ENCODE assay signal across 18 cellular contexts in genomic region chr12:25102402-25102801, GRCh38.
"Had no signal": no experiment of that assay in that cellular context is flagged by ENCODE, and none has a peak within 500 bp of the region (broad histone marks: within the 10 kb centered on the region; RNA-seq: fewer than 3 reads in every experiment).

No MANE protein-coding gene starts in this region.

- H3K4me3 Mint-ChIP-seq: activated CD8-positive, alpha-beta T cell treated with anti-CD3 and anti-CD28 coated beads, Interleukin-2, amount 10 ng/mL, durations not matched to agents 7 days and 5 days; activated naive CD8-positive, alpha-beta T cell; natural killer cell treated with Interleukin-12 subunit alpha and Interleukin-12 subunit beta and Interleukin-15 and Interleukin-18, amount 100 ng/mL, for 72 hours had no signal

- H3K27me3 Mint-ChIP-seq: activated naive CD8-positive, alpha-beta T cell; natural killer cell treated with Interleukin-12 subunit alpha and Interleukin-12 subunit beta and Interleukin-15 and Interleukin-18, amount 100 ng/mL, for 72 hours had no signal

- H3K36me3 Mint-ChIP-seq: natural killer cell treated with Interleukin-12 subunit alpha and Interleukin-12 subunit beta and Interleukin-15 and Interleukin-18, amount 100 ng/mL, for 72 hours had no signal

- H3K9me3 ChIP-seq: left ventricle myocardium inferior, prostate gland, SK-N-SH, thoracic aorta had no signal

- H3K27ac Mint-ChIP-seq: activated CD8-positive, alpha-beta T cell treated with anti-CD3 and anti-CD28 coated beads, Interleukin-2, amount 10 ng/mL, durations not matched to agents 7 days and 5 days; activated naive CD8-positive, alpha-beta T cell had no signal

- H3K27ac ChIP-seq: left ventricle myocardium inferior, prostate gland, skin epidermis, thoracic aorta, WERI-Rb-1 had no signal

- H3K4me3 ChIP-seq: left ventricle myocardium inferior, prostate gland, skin epidermis, thoracic aorta had no signal

- H3K9me3 Mint-ChIP-seq: natural killer cell treated with Interleukin-12 subunit alpha and Interleukin-12 subunit beta and Interleukin-15 and Interleukin-18, amount 100 ng/mL, for 72 hours had no signal

- DNase-seq: activated CD4-positive, alpha-beta T cell treated with anti-CD3 and anti-CD28 coated beads for 48 hours; activated CD8-positive, alpha-beta memory T cell treated with anti-CD3 and anti-CD28 coated beads, Interleukin-2, amount 50 U/mL, for 4 hours; activated CD8-positive, alpha-beta T cell treated with anti-CD3 and anti-CD28 coated beads, Interleukin-2, amount 10 ng/mL, durations not matched to agents 7 days and 5 days; activated effector memory CD4-positive, alpha-beta T cell treated with anti-CD3 and anti-CD28 coated beads, Interleukin-2, amount 50 U/mL, for 16 hours; activated T-cell treated with anti-CD3 and anti-CD28 coated beads, Interleukin-2, amount 50 U/mL, for 48 hours; anterior cingulate cortex; left ventricle myocardium inferior; mesenchymal stem cell; right cardiac atrium; SK-N-SH; stimulated activated CD4-positive, alpha-beta T cell treated with anti-CD3 and anti-CD28 coated beads, Interleukin-4, amount 100 ng/mL, for 24 hours; stimulated activated naive CD4-positive, alpha-beta T cell treated with Interleukin-2 at 50 U/mL for 16 hours; WERI-Rb-1 had no signal

- ATAC-seq: activated CD8-positive, alpha-beta T cell treated with anti-CD3 and anti-CD28 coated beads, Interleukin-2, amount 10 ng/mL, durations not matched to agents 7 days and 5 days; natural killer cell treated with Interleukin-12 subunit alpha and Interleukin-12 subunit beta and Interleukin-15 and Interleukin-18, amount 100 ng/mL, for 72 hours; right cardiac atrium had no signal

- H3K4me2 ChIP-seq: SK-N-SH had no signal

- H3K4me1 ChIP-seq: left ventricle myocardium inferior, prostate gland had no signal

- H3K36me3 ChIP-seq: prostate gland, thoracic aorta, WERI-Rb-1 had no signal
